ENCODE assay signal across 8 cellular contexts in genomic region chr16:67666538-67667433, GRCh38. TPM values are rescaled to one million over a fixed set of nuclear protein-coding genes. Genes with fewer than 3 reads are reported as not detected.
DNase-seq lines count a peak whose midpoint lies in the region; ATAC-seq and TF ChIP-seq lines count a peak whose summit lies in the region.

TSS of gene C16orf86 (plus strand) at chr16:67666814. CDS start at chr16:67666971, 157 bp downstream.
TSS of gene ENKD1 (minus strand) at chr16:67666750. CDS start at chr16:67666442, 308 bp downstream.

- no peaks in the 10 kb centered on the region for H3K36me3 ChIP-seq in BE2C
- H3K36me3 ChIP-seq in neural cell (ENCODE audit: insufficient read depth, low read length), result no peaks in the 10 kb centered on the region

- DNase-seq in BE2C, result peak; percentile 93
- DNase-seq in HT-29 (ENCODE audit: low spot score), result peak; percentile 68
- DNase-seq in RWPE1 (ENCODE audit: low spot score), result peak; percentile 83
- DNase-seq in activated effector memory CD4-positive, alpha-beta T cell treated with Interleukin-2 at 50 U/mL for 16 hours, result peak; percentile 70
- peak; percentile 80 for DNase-seq in fibroblast of villous mesenchyme (ENCODE audit: low read depth)
- DNase-seq in stimulated activated naive CD8-positive, alpha-beta T cell treated with anti-CD3 and anti-CD28 coated beads, Interleukin-15, amount 100 ng/mL, for 72 hours, result peak; percentile 74 to 82

- H3K4me3 ChIP-seq in BE2C (ENCODE audit: low read depth, low read length) (peak within 1 kb of the TSS; percentile 69), fibroblast of villous mesenchyme (ENCODE audit: low read depth, low read length) (peak within 1 kb of the TSS; percentile 73), neural cell (ENCODE audit: low read length) (peak within 1 kb of the TSS; percentile 70)

- H3K9me2 ChIP-seq in neural cell (ENCODE audit: insufficient read depth, low read length), result no peaks in the 10 kb centered on the region

- no peaks in the 10 kb centered on the region for H3K27me3 ChIP-seq in BE2C
- H3K27me3 ChIP-seq in neural cell (ENCODE audit: insufficient read depth, low read depth, low read length), result no peaks in the 10 kb centered on the region

- CTCF ChIA-PET in RWPE1 (lab: Yijun Ruan, JAX), result interaction anchor here (1.2 to 3.1 kb wide), 2 partner anchors 120 to 149 kb away, joined by 3 to 15 read pairs; no protein-coding TSS in a partner anchor

- H3K9ac ChIP-seq in neural cell (ENCODE audit: low read length), result peak within 1 kb of the TSS; percentile 57

- H3K27me3 Mint-ChIP-seq in stimulated activated naive CD8-positive, alpha-beta T cell treated with anti-CD3 and anti-CD28 coated beads, Interleukin-15, amount 100 ng/mL, for 72 hours, result no peaks in the 10 kb centered on the region

- TF ChIP-seq RAD21 in neural cell (conservative IDR thresholded peaks at IDR 0.05), result no peak

- H3K79me2 ChIP-seq in neural cell (replicated peaks; ENCODE audit: insufficient read depth, low read length), result peaks cover 3% of the 10 kb centered on the region

- H3K4me2 ChIP-seq in neural cell (ENCODE audit: low read length), result no peak within 1 kb of the TSS

- TF ChIP-seq EP300 in neural cell (conservative IDR thresholded peaks at IDR 0.05; ENCODE audit: poor library complexity, severe bottlenecking), result no peak

- H3K27ac Mint-ChIP-seq in stimulated activated naive CD8-positive, alpha-beta T cell treated with anti-CD3 and anti-CD28 coated beads, Interleukin-15, amount 100 ng/mL, for 72 hours, result peak within 1 kb of the TSS; percentile 84 to 94

- H3K4me1 ChIP-seq in BE2C, result peaks cover 5% of the 10 kb centered on the region

- no peaks in the 10 kb centered on the region for H3F3A ChIP-seq in neural cell (ENCODE audit: insufficient read depth, low read length, poor library complexity, severe bottlenecking)

- POLR2A ChIA-PET in RWPE1 (lab: Yijun Ruan, JAX; ENCODE audit: low non-redundant PET), result no interaction called here

- H3K4me1 Mint-ChIP-seq in stimulated activated naive CD8-positive, alpha-beta T cell treated with anti-CD3 and anti-CD28 coated beads, Interleukin-15, amount 100 ng/mL, for 72 hours, result peaks cover 52% of the 10 kb centered on the region

- no peak within 1 kb of the TSS for H2AFZ ChIP-seq in neural cell (ENCODE audit: low read depth, low read length)

- no peaks in the 10 kb centered on the region for H3K9me3 Mint-ChIP-seq in stimulated activated naive CD8-positive, alpha-beta T cell treated with anti-CD3 and anti-CD28 coated beads, Interleukin-15, amount 100 ng/mL, for 72 hours

- H3K4me3 Mint-ChIP-seq in stimulated activated naive CD8-positive, alpha-beta T cell treated with anti-CD3 and anti-CD28 coated beads, Interleukin-15, amount 100 ng/mL, for 72 hours, result peak within 1 kb of the TSS; percentile 97 to 99

- H3K9me3 ChIP-seq in BE2C, result no peaks in the 10 kb centered on the region
- H3K9me3 ChIP-seq in neural cell (ENCODE audit: low read length), result no peaks in the 10 kb centered on the region

- H4K20me1 ChIP-seq in neural cell (ENCODE audit: insufficient read depth), result no peaks in the 10 kb centered on the region

- H3K27ac ChIP-seq in RWPE1 (peak within 1 kb of the TSS; percentile 80), neural cell (ENCODE audit: low read length) (no peak within 1 kb of the TSS)

- peak; percentile 59 for ATAC-seq in GM19328 (IDR thresholded peaks at IDR 0.05; ENCODE audit: unreplicated experiment)
- peak; percentile 74 for ATAC-seq in stimulated activated naive CD8-positive, alpha-beta T cell treated with anti-CD3 and anti-CD28 coated beads, Interleukin-15, amount 100 ng/mL, for 72 hours

- TF ChIP-seq CTCF in BE2C (IDR thresholded peaks at IDR 0.05; ENCODE audit: low read depth, low read length) (no peak), RWPE1 (conservative IDR thresholded peaks at IDR 0.05; ENCODE audit: low read depth) (no peak), fibroblast of villous mesenchyme (IDR thresholded peaks at IDR 0.05; ENCODE audit: insufficient read depth, low read depth, low read length) (no peak), neural cell (IDR thresholded peaks at IDR 0.05; ENCODE audit: poor library complexity, severe bottlenecking) (no peak)

TF ChIP-seq in neural cell, 6 proteins besides CTCF, POLR2A, EP300 and RAD21:
- TF ChIP-seq SMC3 (conservative IDR thresholded peaks at IDR 0.05; ENCODE audit: poor library complexity) (no peak), EZH2 (IDR thresholded peaks at IDR 0.05; ENCODE audit: borderline replicate concordance, insufficient read depth, low read length, poor library complexity, severe bottlenecking) (no peak), POLR2AphosphoS5 (IDR thresholded peaks at IDR 0.05) (peak; percentile 47), MXI1 (conservative IDR thresholded peaks at IDR 0.05; ENCODE audit: poor library complexity, severe bottlenecking) (peak; percentile 51)

RNA-seq across cellular contexts. Expression of gene C16orf86, which starts in this region (rescaled TPM):
- polyA plus RNA-seq in BE2C (2012; ENCODE audit: insufficient read depth, insufficient read length, low read depth), result 12.9 TPM
- total RNA-seq in HT-29 (2014; rRNA removed; shearing (Covaris generic)), result 0.38 and 0.99 TPM in 2 replicates
- total RNA-seq in fibroblast of villous mesenchyme, result 1.3 and 3.9 TPM in 2 replicates
- polyA plus RNA-seq in neural cell, result 1.4 and 2.4 TPM in 2 replicates
- 0.49 and 2.1 TPM in 2 replicates for polyA minus RNA-seq in neural cell

RNA-seq across cellular contexts. Expression of gene ENKD1, which starts in this region (rescaled TPM):
- polyA plus RNA-seq in BE2C (2012; ENCODE audit: insufficient read depth, insufficient read length, low read depth), result 56.8 TPM
- total RNA-seq in HT-29 (2014; rRNA removed; shearing (Covaris generic)), result 52.6 and 58.8 TPM in 2 replicates
- total RNA-seq in fibroblast of villous mesenchyme, result 10.0 and 11.2 TPM in 2 replicates
- 29.9 and 36.6 TPM in 2 replicates for polyA plus RNA-seq in neural cell
- 10.2 and 10.5 TPM in 2 replicates for polyA minus RNA-seq in neural cell
